In genomic region chr5:130885718-130886117, GRCh38 we compare ENCODE assay signal across 27 cellular contexts.
"Had no signal": no experiment of that assay in that cellular context is flagged by ENCODE, and none has a peak within 500 bp of the region (broad histone marks: within the 10 kb centered on the region; RNA-seq: fewer than 3 reads in every experiment).

No MANE protein-coding gene starts in this region.

- H3K4me3 ChIP-seq: adrenal gland, SJSA1 had no signal

- ATAC-seq: activated T-cell treated with anti-CD3 and anti-CD28 coated beads, Interleukin-2, amount 50 U/mL, for 72 hours; Panc1; T-helper 17 cell; WTC11 had no signal

- H3K27me3 ChIP-seq: adrenal gland had no signal

- H3K27ac ChIP-seq: adrenal gland, RWPE1, SJSA1 had no signal

- DNase-seq: activated CD4-positive, alpha-beta memory T cell treated with anti-CD3 and anti-CD28 coated beads for 36 hours; activated CD4-positive, alpha-beta T cell treated with anti-CD3 and anti-CD28 coated beads for 1 hour; activated CD4-positive, alpha-beta T cell treated with anti-CD3 and anti-CD28 coated beads, Interleukin-2, amount 10 ng/mL, durations not matched to agents 24 days and 14 days; activated gamma-delta T cell treated with Interleukin-2 at 50 U/mL for 16 hours; activated naive CD4-positive, alpha-beta T cell treated with anti-CD3 and anti-CD28 coated beads, Interleukin-2, amount 50 U/mL, for 16 hours; activated naive CD8-positive, alpha-beta T cell treated with anti-CD3 and anti-CD28 coated beads, Interleukin-2, amount 10 ng/mL, durations not matched to agents 7 days and 5 days; activated T-cell treated with anti-CD3 and anti-CD28 coated beads, Interleukin-2, amount 50 U/mL, for 72 hours; adrenal gland; anterior cingulate cortex; cerebellar nuclear complex; KG1; NCI-H1048; NCI-H146; NCI-H187 treated with DMSO at 0.1 percent for 48 hours; NCI-H2081 treated with DMSO at 0.1 percent for 48 hours; NCI-H345; NCI-H510A; NCI-H69; NK-92 treated with Interleukin-12 subunit alpha and Interleukin-12 subunit beta, amount 100 ng/mL, for 24 hours; OCI-M1; SHP77; T-helper 17 cell; T-helper 9 cell had no signal

- H3K36me3 ChIP-seq: adrenal gland, SJSA1 had no signal

- H3K9me3 ChIP-seq: adrenal gland, SJSA1 had no signal

- H3K4me1 ChIP-seq: adrenal gland, SJSA1 had no signal
